Comparison of ENCODE assay signal across 8 cellular contexts in genomic region chr2:42567389-42567788, GRCh38. TPM values are rescaled to one million over a fixed set of nuclear protein-coding genes. Genes with fewer than 3 reads are reported as not detected.
DNase-seq lines count a peak whose midpoint lies in the region; ATAC-seq and TF ChIP-seq lines count a peak whose summit lies in the region.

No MANE protein-coding gene starts in this region.

- H3K27me3 Mint-ChIP-seq in activated naive CD4-positive, alpha-beta T cell treated with anti-CD3 and anti-CD28 coated beads, Interleukin-2, amount 10 ng/mL, durations not matched to agents 7 days and 5 days, result peaks cover 18% of the 10 kb centered on the region

- H3K4me2 ChIP-seq in mesenchymal stem cell (ENCODE audit: low read length, poor library complexity, severe bottlenecking), result no peak overlapping the region

- H3K4ac ChIP-seq in mesenchymal stem cell (ENCODE audit: low read depth in 1 of 2, low read length in 2 of 2), result peak overlapping the region; percentile 68 to 92

- H3K9me3 Mint-ChIP-seq in activated naive CD4-positive, alpha-beta T cell treated with anti-CD3 and anti-CD28 coated beads, Interleukin-2, amount 10 ng/mL, durations not matched to agents 7 days and 5 days, result no peaks in the 10 kb centered on the region
- no peaks in the 10 kb centered on the region for H3K9me3 Mint-ChIP-seq in activated naive CD4-positive, alpha-beta T cell treated with anti-CD3 and anti-CD28 coated beads, Interleukin-2, amount 50 U/mL, for 72 hours

- no peaks in the 10 kb centered on the region for H3K9me3 ChIP-seq in ascending aorta
- no peaks in the 10 kb centered on the region for H3K9me3 ChIP-seq in mesenchymal stem cell (ENCODE audit: control insufficient read depth, low read length)
- H3K9me3 ChIP-seq in upper lobe of left lung, result no peaks in the 10 kb centered on the region

- no peak for TF ChIP-seq CTCF in ascending aorta (IDR thresholded peaks at IDR 0.05)
- TF ChIP-seq CTCF in upper lobe of left lung (IDR thresholded peaks at IDR 0.05), result no peak

- no peak overlapping the region for H2BK15ac ChIP-seq in mesenchymal stem cell (ENCODE audit: low read depth, poor library complexity, severe bottlenecking)

- H2AFZ ChIP-seq in mesenchymal stem cell (ENCODE audit: low read depth, low read length), result peak overlapping the region; percentile 18

- intact Hi-C loops in ascending aorta (cut with DNase I) (loop anchor here (10.0 kb wide), 1 partner anchor 227 kb away; the partner anchor contains the start of gene HAAO), head of caudate nucleus (cut with DNase I) (loop anchor here (10.0 kb wide), 1 partner anchor 73 kb away; the partner anchor contains the start of gene KCNG3)

- CTCF ChIA-PET in activated naive CD4-positive, alpha-beta T cell treated with anti-CD3 and anti-CD28 coated beads, Interleukin-2, amount 10 ng/mL, durations not matched to agents 7 days and 5 days (lab: Charles Lee), result interaction anchor here (0.8 kb wide), 1 partner anchor 182 kb away, joined by 3 read pairs; no protein-coding TSS in a partner anchor

- H3K18ac ChIP-seq in mesenchymal stem cell (ENCODE audit: low read depth in 1 of 2, low read length in 2 of 2), result peak overlapping the region in 1 of 2 experiments; percentile 92

- H2BK5ac ChIP-seq in mesenchymal stem cell (ENCODE audit: low read depth, low read length, poor library complexity, severe bottlenecking), result peak overlapping the region; percentile 46

- peaks cover 5% of the 10 kb centered on the region for H3K79me1 ChIP-seq in mesenchymal stem cell (replicated peaks; ENCODE audit: low read length, poor library complexity, severe bottlenecking)

- H3K4me1 ChIP-seq in ascending aorta (peaks cover 0 to 5% of the 10 kb centered on the region in 2 donors), mesenchymal stem cell (ENCODE audit: control insufficient read depth, insufficient read depth, low read depth, low read length) (peaks cover 11% of the 10 kb centered on the region), upper lobe of left lung (peaks cover 6 to 22% (median 9%) of the 10 kb centered on the region in 4 donors)

- peak overlapping the region in 1 of 2 experiments; percentile 87 for H3K14ac ChIP-seq in mesenchymal stem cell (ENCODE audit: low read length in 2 of 2)

- no peak for ATAC-seq in activated naive CD4-positive, alpha-beta T cell treated with anti-CD3 and anti-CD28 coated beads, Interleukin-2, amount 50 U/mL, for 72 hours
- ATAC-seq in upper lobe of left lung (ENCODE audit: low FRiP score in 2 of 2), result no peak

- H3K4me3 ChIP-seq in ascending aorta (no peak overlapping the region), mesenchymal stem cell (ENCODE audit: insufficient read depth in 1 of 2, low read depth in 1 of 2, low read length in 2 of 2) (no peak overlapping the region), upper lobe of left lung (no peak overlapping the region)

- H3K27me3 ChIP-seq in ascending aorta, result no peaks in the 10 kb centered on the region
- H3K27me3 ChIP-seq in mesenchymal stem cell (ENCODE audit: control insufficient read depth in 1 of 2, insufficient read depth in 1 of 2, low read length in 2 of 2), result peaks cover 2 to 6% of the 10 kb centered on the region in 2 experiments
- no peaks in the 10 kb centered on the region for H3K27me3 ChIP-seq in upper lobe of left lung

- H2BK120ac ChIP-seq in mesenchymal stem cell (ENCODE audit: low read depth, low read length), result no peak overlapping the region

- peak overlapping the region; percentile 71 for H3K4me3 Mint-ChIP-seq in activated naive CD4-positive, alpha-beta T cell treated with anti-CD3 and anti-CD28 coated beads, Interleukin-2, amount 10 ng/mL, durations not matched to agents 7 days and 5 days

- H3K36me3 ChIP-seq in ascending aorta, result peaks cover 0 to 2% of the 10 kb centered on the region in 2 donors
- peaks cover 6 to 8% of the 10 kb centered on the region in 2 experiments for H3K36me3 ChIP-seq in mesenchymal stem cell (ENCODE audit: control insufficient read depth in 1 of 2, insufficient read depth in 2 of 2, low read depth in 1 of 2, low read length in 2 of 2)
- no peaks in the 10 kb centered on the region for H3K36me3 ChIP-seq in upper lobe of left lung

- H4K8ac ChIP-seq in mesenchymal stem cell (ENCODE audit: low read length), result peak overlapping the region; percentile 95

- no peak overlapping the region for H3K23ac ChIP-seq in mesenchymal stem cell (ENCODE audit: low read length in 2 of 2)

- H3K27ac ChIP-seq in ascending aorta, result peak overlapping the region; percentile 81 to 94
- peak overlapping the region; percentile 78 for H3K27ac ChIP-seq in mesenchymal stem cell (ENCODE audit: low read length, poor library complexity, severe bottlenecking)
- H3K27ac ChIP-seq in upper lobe of left lung, result peak overlapping the region; percentile 81 to 88 (median 84)

- 23% methylated on average over 5 of the region's 8 CpGs for WGBS in mesenchymal stem cell
- 55 to 56% methylated on average over 8 of the region's 8 CpGs for WGBS in upper lobe of left lung, 2 donors

- H3K36me3 Mint-ChIP-seq in activated naive CD4-positive, alpha-beta T cell treated with anti-CD3 and anti-CD28 coated beads, Interleukin-2, amount 10 ng/mL, durations not matched to agents 7 days and 5 days, result peaks cover 8% of the 10 kb centered on the region
- peaks cover 11 to 20% of the 10 kb centered on the region in 2 donors for H3K36me3 Mint-ChIP-seq in activated naive CD4-positive, alpha-beta T cell treated with anti-CD3 and anti-CD28 coated beads, Interleukin-2, amount 50 U/mL, for 72 hours

- no peak for DNase-seq in activated naive CD4-positive, alpha-beta T cell treated with anti-CD3 and anti-CD28 coated beads, Interleukin-2, amount 10 ng/mL, durations not matched to agents 7 days and 5 days
- no peak for DNase-seq in activated naive CD4-positive, alpha-beta T cell treated with anti-CD3 and anti-CD28 coated beads, Interleukin-2, amount 50 U/mL, for 72 hours (ENCODE audit: low spot score in 2 of 2)
- DNase-seq in ascending aorta (ENCODE audit: low spot score in 2 of 2) (no peak), mesenchymal stem cell (peak; percentile 82), upper lobe of left lung (no peak), SHP77 treated with DMSO at 0.1 percent for 48 hours (lab: John Stamatoyannopoulos, UW) (no peak), head of caudate nucleus (no peak), SW480 (ENCODE audit: low spot score) (no peak)

- H3K4me1 Mint-ChIP-seq in activated naive CD4-positive, alpha-beta T cell treated with anti-CD3 and anti-CD28 coated beads, Interleukin-2, amount 10 ng/mL, durations not matched to agents 7 days and 5 days, result peaks cover 30% of the 10 kb centered on the region

- H3K9ac ChIP-seq in mesenchymal stem cell (ENCODE audit: low read length), result peak overlapping the region; percentile 48

- H4K91ac ChIP-seq in mesenchymal stem cell (ENCODE audit: low read length), result no peak overlapping the region

- TF ChIP-seq EP300 in upper lobe of left lung (IDR thresholded peaks at IDR 0.05), result no peak

- no peak overlapping the region for H2AK5ac ChIP-seq in mesenchymal stem cell (ENCODE audit: low read length, severe bottlenecking)

- H2BK12ac ChIP-seq in mesenchymal stem cell (ENCODE audit: low read length in 2 of 2), result no peak overlapping the region

- H3K27ac Mint-ChIP-seq in activated naive CD4-positive, alpha-beta T cell treated with anti-CD3 and anti-CD28 coated beads, Interleukin-2, amount 10 ng/mL, durations not matched to agents 7 days and 5 days, result peak overlapping the region; percentile 71
- H3K27ac Mint-ChIP-seq in activated naive CD4-positive, alpha-beta T cell treated with anti-CD3 and anti-CD28 coated beads, Interleukin-2, amount 50 U/mL, for 72 hours, result peak overlapping the region in 1 of 2 donors; percentile 14

- TF ChIP-seq POLR2A in upper lobe of left lung (IDR thresholded peaks at IDR 0.05), result no peak

RNA-seq across cellular contexts. Expression of gene MTA3, which starts 1.0 kb away (rescaled TPM):
- total RNA-seq in activated naive CD4-positive, alpha-beta T cell treated with anti-CD3 and anti-CD28 coated beads, Interleukin-2, amount 50 U/mL, for 72 hours, result 10 to 100 TPM; 30.1 to 44.1 TPM
- total RNA-seq in ascending aorta, result 59.2 TPM
- polyA plus RNA-seq in mesenchymal stem cell (2013, experiment 1 of 2), result 36.0 TPM
- polyA plus RNA-seq in mesenchymal stem cell (2013, experiment 2 of 2), result 41.0 TPM
- total RNA-seq in upper lobe of left lung, result 10 to 100 TPM; 18.2 to 59.7 (median 27.0) TPM
